In genomic region chr1:36099681-36100341, GRCh38 we compare ENCODE assay signal across 8 cellular contexts. TPM values are rescaled to one million over a fixed set of nuclear protein-coding genes. Genes with fewer than 3 reads are reported as not detected.
DNase-seq lines count a peak whose midpoint lies in the region; ATAC-seq and TF ChIP-seq lines count a peak whose summit lies in the region.

No MANE protein-coding gene starts in this region.

- no peaks in the 10 kb centered on the region for H3K9me2 ChIP-seq in DOHH2 (replicated peaks; ENCODE audit: control insufficient read depth, low read length)

- no peak for ATAC-seq in HG02884 (IDR thresholded peaks at IDR 0.05; ENCODE audit: unreplicated experiment)

- no peaks in the 10 kb centered on the region for H3K27me3 Mint-ChIP-seq in type B pancreatic cell

- H3K79me2 ChIP-seq in DOHH2 (ENCODE audit: control insufficient read depth, low read length): no peaks in the 10 kb centered on the region
- H3K79me2 ChIP-seq in KMS-11 (ENCODE audit: insufficient read depth, low read depth): no peaks in the 10 kb centered on the region
- H3K79me2 ChIP-seq in parathyroid adenoma: no peaks in the 10 kb centered on the region

- TF ChIP-seq CTCF in DOHH2 (IDR thresholded peaks at IDR 0.05; ENCODE audit: low read depth, low read length, poor library complexity, severe bottlenecking) (peak; percentile 89), KMS-11 (conservative IDR thresholded peaks at IDR 0.05; ENCODE audit: low read depth, low read length) (peak; percentile 94), parathyroid adenoma (IDR thresholded peaks at IDR 0.05) (peak; percentile 70), type B pancreatic cell (conservative IDR thresholded peaks at IDR 0.05) (peak; percentile 95)

- H3K4me3 Mint-ChIP-seq in type B pancreatic cell: no peak overlapping the region

- no peak overlapping the region for H3K27ac ChIP-seq in DOHH2 (ENCODE audit: low read depth, low read length)
- no peak overlapping the region for H3K27ac ChIP-seq in KMS-11
- no peak overlapping the region for H3K27ac ChIP-seq in SK-N-MC
- no peak overlapping the region for H3K27ac ChIP-seq in parathyroid adenoma

- no peaks in the 10 kb centered on the region for H3K36me3 Mint-ChIP-seq in type B pancreatic cell

- H4K20me1 ChIP-seq in DOHH2 (ENCODE audit: control insufficient read depth, insufficient read depth, low read depth, low read length) (no peaks in the 10 kb centered on the region), KMS-11 (ENCODE audit: insufficient read depth) (no peaks in the 10 kb centered on the region)

- H3K9ac ChIP-seq in KMS-11 (no peak overlapping the region), SK-N-MC (ENCODE audit: insufficient read length) (no peak overlapping the region), parathyroid adenoma (no peak overlapping the region)

- H3K27ac Mint-ChIP-seq in type B pancreatic cell: no peak overlapping the region

- H3K36me3 ChIP-seq in DOHH2 (ENCODE audit: control insufficient read depth, low read length): peaks cover 16% of the 10 kb centered on the region
- no peaks in the 10 kb centered on the region for H3K36me3 ChIP-seq in KMS-11 (ENCODE audit: insufficient read depth)
- peaks cover 3% of the 10 kb centered on the region for H3K36me3 ChIP-seq in SK-N-MC (ENCODE audit: insufficient read depth, low read length)
- H3K36me3 ChIP-seq in parathyroid adenoma (ENCODE audit: control insufficient read depth, insufficient read depth, low read length): no peaks in the 10 kb centered on the region

- DNase-seq in SK-N-MC (ENCODE audit: low read depth, low spot score) (peak; percentile 28), germinal center (ENCODE audit: low spot score) (peak; percentile 82), type B pancreatic cell (ENCODE audit: extremely low spot score, unreplicated experiment) (peak; percentile 85)
- DNase-seq in activated naive CD4-positive, alpha-beta T cell (lab: John Stamatoyannopoulos, UW): peak; percentile 39 to 73 (median 62)

- H3K27me3 ChIP-seq in DOHH2 (ENCODE audit: control insufficient read depth, low read length) (no peaks in the 10 kb centered on the region), KMS-11 (ENCODE audit: insufficient read depth, low read depth) (no peaks in the 10 kb centered on the region), parathyroid adenoma (ENCODE audit: control insufficient read depth, insufficient read depth, low read length) (no peaks in the 10 kb centered on the region)

- no peaks in the 10 kb centered on the region for H3K9me3 ChIP-seq in DOHH2 (ENCODE audit: control insufficient read depth, insufficient read depth, low read length)
- H3K9me3 ChIP-seq in SK-N-MC (ENCODE audit: low read depth, low read length): no peaks in the 10 kb centered on the region
- no peaks in the 10 kb centered on the region for H3K9me3 ChIP-seq in parathyroid adenoma (ENCODE audit: control insufficient read depth, low read length)

- peaks cover 11% of the 10 kb centered on the region for H3F3A ChIP-seq in DOHH2 (ENCODE audit: control insufficient read depth, insufficient read depth)

- peak overlapping the region; percentile 42 for H3K4me2 ChIP-seq in DOHH2 (ENCODE audit: low read length)
- H3K4me2 ChIP-seq in KMS-11: peak overlapping the region; percentile 5; the same call in 1 of the 2 replicates
- peak overlapping the region; percentile 31 for H3K4me2 ChIP-seq in parathyroid adenoma (ENCODE audit: low read length)

- peak overlapping the region; percentile 55; the same call in 1 of the 2 replicates for H2AFZ ChIP-seq in KMS-11 (ENCODE audit: low read depth)
- peak overlapping the region; percentile 38 for H2AFZ ChIP-seq in parathyroid adenoma

- H3K4me3 ChIP-seq in DOHH2 (ENCODE audit: low read length) (no peak overlapping the region), KMS-11 (IDR thresholded peaks at IDR 0.05; ENCODE audit: insufficient read depth, low read depth, low read length) (no peak overlapping the region), SK-N-MC (no peak overlapping the region), parathyroid adenoma (ENCODE audit: low read depth, low read length) (no peak overlapping the region)

- peaks cover 5% of the 10 kb centered on the region for H3K4me1 Mint-ChIP-seq in type B pancreatic cell (ENCODE audit: unreplicated experiment)

- no peaks in the 10 kb centered on the region for H3K9me3 Mint-ChIP-seq in type B pancreatic cell

- H3K4me1 ChIP-seq in DOHH2 (ENCODE audit: control insufficient read depth, low read length) (peaks cover 4% of the 10 kb centered on the region), KMS-11 (ENCODE audit: low read depth, poor library complexity, severe bottlenecking) (no peaks in the 10 kb centered on the region), parathyroid adenoma (no peaks in the 10 kb centered on the region)

RNA-seq across cellular contexts. Expression of gene ADPRS, which starts 11.1 kb away (rescaled TPM):
- total RNA-seq in type B pancreatic cell (ENCODE audit: low replicate concordance): 29.5 and 31.9 TPM in 2 replicates

RNA-seq across cellular contexts. Expression of gene TEKT2, which starts 15.9 kb away (rescaled TPM):
- 2.1 and 9.6 TPM in 2 replicates for total RNA-seq in type B pancreatic cell (ENCODE audit: low replicate concordance)

RNA-seq across cellular contexts. Expression of gene COL8A2, which starts 25.2 kb away (rescaled TPM):
- total RNA-seq in type B pancreatic cell (ENCODE audit: low replicate concordance): 0.14 and 2.5 TPM in 2 replicates

RNA-seq across cellular contexts. Expression of gene TRAPPC3, which starts 49.5 kb away (rescaled TPM):
- 63.4 and 75.6 TPM in 2 replicates for total RNA-seq in type B pancreatic cell (ENCODE audit: low replicate concordance)

RNA-seq across cellular contexts. Expression of gene MAP7D1, which starts 56.1 kb away (rescaled TPM):
- total RNA-seq in type B pancreatic cell (ENCODE audit: low replicate concordance): 94.5 and 112 TPM in 2 replicates

Comparison
In these comparisons a context has a peak if more than half of its experiments do, and no peak if none do; other contexts are left out.
1. DNase-seq: peak in every context shown above with its lines; median percentile 85 in type B pancreatic cell; 82 in germinal center; 62 in activated naive CD4-positive, alpha-beta T cell; 28 in SK-N-MC.